15 cellular contexts compared by ENCODE assay signal in genomic region chr9:93463638-93464248, GRCh38. TPM values are rescaled to one million over a fixed set of nuclear protein-coding genes. Genes with fewer than 3 reads are reported as not detected.
DNase-seq lines count a peak whose midpoint lies in the region; ATAC-seq and TF ChIP-seq lines count a peak whose summit lies in the region.
"Had no signal": no experiment of that assay in that cellular context is flagged by ENCODE, and none has a peak within 500 bp of the region (broad histone marks: within the 10 kb centered on the region; RNA-seq: fewer than 3 reads in every experiment).

No MANE protein-coding gene starts in this region.

- POLR2A ChIA-PET in CD8-positive, alpha-beta T cell (lab: Charles Lee) = interaction anchor here (1.1 to 1.4 kb wide), 2 partner anchors 10 to 12 kb away, joined by 3 to 6 read pairs; partner anchors contain the start of gene FAM120AOS
- POLR2A ChIA-PET in activated CD8-positive, alpha-beta T cell treated with anti-CD3 and anti-CD28 coated beads for 36 hours (lab: Charles Lee) = interaction anchor here (0.7 to 4.0 kb wide), 4 partner anchors 11 to 26 kb away, joined by 3 to 31 read pairs (median 4); partner anchors contain the start of genes FAM120A and FAM120AOS

- no peak overlapping the region for H3K27ac ChIP-seq in CD8-positive, alpha-beta T cell (ENCODE audit: low read depth, low read length)
- H3K27ac ChIP-seq: foreskin keratinocyte, neural progenitor cell had no signal

- no peaks in the 10 kb centered on the region for H3K27me3 ChIP-seq in CD8-positive, alpha-beta T cell (ENCODE audit: insufficient read depth, low read length)
- H3K27me3 ChIP-seq: foreskin keratinocyte, neural progenitor cell, thyroid gland had no signal

- no peak for TF ChIP-seq CTCF in CD8-positive, alpha-beta T cell (IDR thresholded peaks at IDR 0.05)
- TF ChIP-seq CTCF in activated CD8-positive, alpha-beta T cell treated with anti-CD3 and anti-CD28 coated beads for 36 hours (IDR thresholded peaks at IDR 0.05) = no peak

- ATAC-seq in CD8-positive, alpha-beta T cell = no peak
- ATAC-seq in activated CD8-positive, alpha-beta T cell treated with anti-CD3 and anti-CD28 coated beads for 36 hours = peak; percentile 81
- ATAC-seq in naive B cell (ENCODE audit: low read depth in 2 of 2) = peak; percentile 41 to 44
- ATAC-seq: foreskin keratinocyte had no signal

- intact Hi-C loops in CD8-positive, alpha-beta T cell (cut with DNase I, micrococcal nuclease) = no loop called here
- intact Hi-C loops in activated CD8-positive, alpha-beta T cell treated with anti-CD3 and anti-CD28 coated beads for 36 hours (cut with micrococcal nuclease) = no loop called here

- peaks cover 42% of the 10 kb centered on the region for H3K4me1 ChIP-seq in CD8-positive, alpha-beta T cell (ENCODE audit: insufficient read depth, low read length)

- peaks cover 13% of the 10 kb centered on the region for H3K36me3 Mint-ChIP-seq in CD8-positive, alpha-beta T cell
- H3K36me3 Mint-ChIP-seq in activated CD8-positive, alpha-beta T cell treated with anti-CD3 and anti-CD28 coated beads for 36 hours (ENCODE audit: low read depth) = peaks cover 41% of the 10 kb centered on the region
- H3K36me3 Mint-ChIP-seq in naive B cell = peaks cover 0 to 4% of the 10 kb centered on the region in 2 donors

- in situ Hi-C loops in KBM-7 (cut with MboI; ENCODE audit: low pct_unique_long_range_greater_than_20kb, low sequenced_read_pairs) (no loop called here), ACHN (cut with HindIII; ENCODE audit: low pct_ligation_motif_present, low pct_unique_long_range_greater_than_20kb, low sequenced_read_pairs) (no loop called here)

- no peak overlapping the region for H3K4me3 ChIP-seq in CD8-positive, alpha-beta T cell (ENCODE audit: low read depth, low read length)
- H3K4me3 ChIP-seq: neural progenitor cell, thyroid gland had no signal

- DNase-seq in CD8-positive, alpha-beta T cell = no peak
- DNase-seq in KBM-7 (peak; percentile 21), naive B cell (no peak), NK-92 (lab: John Stamatoyannopoulos, UW; ENCODE audit: unreplicated experiment) (no peak), occipital lobe (lab: John Stamatoyannopoulos, UW) (no peak), SIG-M5 (lab: John Stamatoyannopoulos, UW) (no peak), ACHN (no peak)
- DNase-seq in activated CD8-positive, alpha-beta T cell treated with anti-CD3 and anti-CD28 coated beads for 36 hours = peak; percentile 31
- DNase-seq: activated CD4-positive, alpha-beta T cell treated with anti-CD3 and anti-CD28 coated beads for 4 hours; amygdala; DMS 273 treated with DMSO at 0.1 percent for 48 hours; foreskin keratinocyte; NCI-H1694; thyroid gland had no signal

- no peaks in the 10 kb centered on the region for H3K9me3 ChIP-seq in CD8-positive, alpha-beta T cell (ENCODE audit: low read length)
- H3K9me3 ChIP-seq: thyroid gland had no signal

- peaks cover 86% of the 10 kb centered on the region for H3K4me1 Mint-ChIP-seq in CD8-positive, alpha-beta T cell (ENCODE audit: low read depth)
- H3K4me1 Mint-ChIP-seq in activated CD8-positive, alpha-beta T cell treated with anti-CD3 and anti-CD28 coated beads for 36 hours (ENCODE audit: low read depth) = peaks cover 85% of the 10 kb centered on the region
- peaks cover 68 to 90% (median 84%) of the 10 kb centered on the region in 3 donors for H3K4me1 Mint-ChIP-seq in naive B cell

- H3K36me3 ChIP-seq in CD8-positive, alpha-beta T cell (ENCODE audit: insufficient read depth, low read length) = no peaks in the 10 kb centered on the region
- H3K36me3 ChIP-seq: neural progenitor cell, thyroid gland had no signal

- no peaks in the 10 kb centered on the region for H3K27me3 Mint-ChIP-seq in CD8-positive, alpha-beta T cell (ENCODE audit: low read depth)
- H3K27me3 Mint-ChIP-seq in activated CD8-positive, alpha-beta T cell treated with anti-CD3 and anti-CD28 coated beads for 36 hours = no peaks in the 10 kb centered on the region
- H3K27me3 Mint-ChIP-seq in naive B cell = no peaks in the 10 kb centered on the region

- CTCF ChIA-PET in CD8-positive, alpha-beta T cell (lab: Charles Lee) = interaction anchor here (2.0 kb wide), 1 partner anchor 10 kb away, joined by 6 read pairs; the partner anchor contains the start of gene FAM120AOS
- CTCF ChIA-PET in activated CD8-positive, alpha-beta T cell treated with anti-CD3 and anti-CD28 coated beads for 36 hours (lab: Charles Lee) = interaction anchor here (0.8 to 3.7 kb wide), 3 partner anchors 10 to 102 kb away, joined by 3 to 21 read pairs (median 12); partner anchors contain the start of gene FAM120AOS

- no peaks in the 10 kb centered on the region for H3K9me3 Mint-ChIP-seq in CD8-positive, alpha-beta T cell
- no peaks in the 10 kb centered on the region for H3K9me3 Mint-ChIP-seq in activated CD8-positive, alpha-beta T cell treated with anti-CD3 and anti-CD28 coated beads for 36 hours
- no peaks in the 10 kb centered on the region for H3K9me3 Mint-ChIP-seq in naive B cell
- H3K9me3 Mint-ChIP-seq: neural progenitor cell had no signal

- no peak overlapping the region for H3K4me3 Mint-ChIP-seq in CD8-positive, alpha-beta T cell
- peak overlapping the region; percentile 42 for H3K4me3 Mint-ChIP-seq in activated CD8-positive, alpha-beta T cell treated with anti-CD3 and anti-CD28 coated beads for 36 hours
- H3K4me3 Mint-ChIP-seq in naive B cell = peak overlapping the region in 7 of 8 donors; percentile 46 to 88 (median 69)
- H3K4me3 Mint-ChIP-seq: neural progenitor cell had no signal

- peak overlapping the region; percentile 80 for H3K27ac Mint-ChIP-seq in CD8-positive, alpha-beta T cell
- peak overlapping the region; percentile 90 for H3K27ac Mint-ChIP-seq in activated CD8-positive, alpha-beta T cell treated with anti-CD3 and anti-CD28 coated beads for 36 hours
- peak overlapping the region; percentile 90 to 98 (median 96) for H3K27ac Mint-ChIP-seq in naive B cell
- H3K27ac Mint-ChIP-seq: neural progenitor cell had no signal

RNA-seq across cellular contexts. Expression of gene FAM120AOS, which starts 10.4 kb away (rescaled TPM):
- total RNA-seq in CD8-positive, alpha-beta T cell = 10 to 100 TPM; 40.3 to 40.7 TPM
- total RNA-seq in activated CD8-positive, alpha-beta T cell treated with anti-CD3 and anti-CD28 coated beads for 36 hours = 10 to 100 TPM; 32.8 to 36.4 TPM
- polyA plus RNA-seq in naive B cell (ENCODE audit: low read depth in 6 of 6) = 10 to 100 TPM; 54.8 to 85.9 (median 68.0) TPM
- total RNA-seq in occipital lobe = 24.8 TPM

RNA-seq across cellular contexts. Expression of gene FAM120A, which starts 12.3 kb away (rescaled TPM):
- total RNA-seq in CD8-positive, alpha-beta T cell = 10 to 100 TPM; 39.4 to 39.7 TPM
- 100 to 1,000 TPM; 121 to 125 TPM for total RNA-seq in activated CD8-positive, alpha-beta T cell treated with anti-CD3 and anti-CD28 coated beads for 36 hours
- 10 to 100 TPM in 3 of 6 donors, 1 to 10 TPM in 3; 6.8 to 16.7 (median 11.0) TPM for polyA plus RNA-seq in naive B cell (ENCODE audit: low read depth in 6 of 6)
- 66.9 TPM for total RNA-seq in occipital lobe

Comparison
In these comparisons a context has a peak if more than half of its experiments do, and no peak if none do; other contexts are left out.
1. DNase-seq: peak in KBM-7 (single experiment) and activated CD8-positive, alpha-beta T cell treated with anti-CD3 and anti-CD28 coated beads for 36 hours (single experiment); none in CD8-positive, alpha-beta T cell (0 of 7), naive B cell (single experiment), NK-92 (single experiment), occipital lobe (single experiment), SIG-M5 (single experiment) and ACHN (single experiment).
2. Peak in every context shown above with its lines, with median percentiles within 50 percentile points of each other: H3K27ac Mint-ChIP-seq.